Comparison of ENCODE assay signal across 10 cellular contexts in the genomic region with DNA sequence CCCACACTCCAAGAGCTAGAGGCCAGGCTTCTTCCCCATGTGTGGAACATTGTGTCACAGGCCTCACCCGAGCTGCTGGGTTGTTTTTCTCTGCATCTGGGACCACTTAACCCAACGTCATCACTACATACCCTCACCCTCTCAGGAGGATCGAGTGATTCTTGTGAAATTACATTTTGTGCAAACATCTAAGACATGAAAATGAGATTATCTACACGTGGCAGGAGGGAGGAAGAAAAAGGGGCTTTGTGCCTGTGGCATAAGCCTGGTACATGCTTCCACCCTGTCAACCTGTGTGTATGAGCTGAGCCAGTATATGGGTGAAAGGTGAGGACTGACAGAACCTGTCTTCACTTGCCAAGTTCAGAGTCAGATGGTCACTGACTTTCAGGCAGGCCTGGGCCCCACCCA. TPM values are rescaled to one million over a fixed set of nuclear protein-coding genes. Genes with fewer than 3 reads are reported as not detected.
DNase-seq lines count a peak whose midpoint lies in the region; ATAC-seq and TF ChIP-seq lines count a peak whose summit lies in the region.
"Had no signal": no experiment of that assay in that cellular context is flagged by ENCODE, and none has a peak within 500 bp of the region (broad histone marks: within the 10 kb centered on the region; RNA-seq: fewer than 3 reads in every experiment).

No MANE protein-coding gene starts in this region.

- H3K27me3 ChIP-seq in right lobe of liver (no peaks in the 10 kb centered on the region), transverse colon (no peaks in the 10 kb centered on the region)

- in situ Hi-C loops in transverse colon (cut with MboI; ENCODE audit: low pct_ligation_motif_present in 1 of 4, low pct_unique_long_range_greater_than_20kb in 1 of 4, low sequenced_read_pairs in 3 of 4) = loop anchor here in 2 of 4 donors (25.0 kb wide), 3 partner anchors 261 to 486 kb away; partner anchors contain the start of genes ECHDC2 (in 1 of the 2) and SCP2 (in 1 of the 2)

- peaks cover 0 to 47% (median 17%) of the 10 kb centered on the region in 4 donors for H3K4me1 ChIP-seq in right lobe of liver
- peaks cover 23 to 32% (median 27%) of the 10 kb centered on the region in 4 donors for H3K4me1 ChIP-seq in transverse colon

- H3K36me3 ChIP-seq in right lobe of liver = peaks cover 0 to 25% (median 8%) of the 10 kb centered on the region in 4 donors
- peaks cover 0 to 22% (median 7%) of the 10 kb centered on the region in 4 donors for H3K36me3 ChIP-seq in transverse colon

- ATAC-seq in activated T-cell treated with anti-CD3 and anti-CD28 coated beads, Interleukin-2, amount 50 U/mL, for 4 hours = no peak
- ATAC-seq in right lobe of liver (peak; percentile 51 to 62 (median 58)), GM19467 (IDR thresholded peaks at IDR 0.05; ENCODE audit: unreplicated experiment) (no peak)

- H3K4me1 Mint-ChIP-seq in activated T-cell treated with anti-CD3 and anti-CD28 coated beads, Interleukin-2, amount 50 U/mL, for 4 hours (ENCODE audit: low read depth) = peaks cover 24% of the 10 kb centered on the region
- H3K4me1 Mint-ChIP-seq in brain = peaks cover 24% of the 10 kb centered on the region

- intact Hi-C loops in right lobe of liver (cut with DNase I) (no loop called here), transverse colon (cut with DNase I; ENCODE audit: low total_unique reads) (no loop called here)

- H3K27ac ChIP-seq in right lobe of liver = peak overlapping the region; percentile 97 to 99 (median 99)
- peak overlapping the region; percentile 95 to 100 (median 98) for H3K27ac ChIP-seq in transverse colon

- H3K4me3 ChIP-seq in right lobe of liver (peak overlapping the region in 2 of 3 donors; percentile 96 to 97), transverse colon (peak overlapping the region in 1 of 4 donors; percentile 99)

- peak overlapping the region; percentile 95 for H3K4me3 Mint-ChIP-seq in activated T-cell treated with anti-CD3 and anti-CD28 coated beads, Interleukin-2, amount 50 U/mL, for 4 hours
- H3K4me3 Mint-ChIP-seq in brain = peak overlapping the region; percentile 91 to 99 (median 97)

- no peaks in the 10 kb centered on the region for H3K9me3 Mint-ChIP-seq in activated T-cell treated with anti-CD3 and anti-CD28 coated beads, Interleukin-2, amount 50 U/mL, for 4 hours
- H3K9me3 Mint-ChIP-seq in brain = peaks cover 0 to 2% (median 0%) of the 10 kb centered on the region in 5 experiments

- TF ChIP-seq EP300 in transverse colon (IDR thresholded peaks at IDR 0.05; ENCODE audit: low read depth) = no peak

- H3K27me3 Mint-ChIP-seq in activated T-cell treated with anti-CD3 and anti-CD28 coated beads, Interleukin-2, amount 50 U/mL, for 4 hours (ENCODE audit: low read depth) = no peaks in the 10 kb centered on the region
- peaks cover 6% of the 10 kb centered on the region for H3K27me3 Mint-ChIP-seq in brain

- 25% methylated on average over 4 of the region's 4 CpGs for WGBS in right lobe of liver (ENCODE audit: insufficient coverage, low coverage, low lambda C conversion rate, missing lambda C conversion rate)
- WGBS in transverse colon (ENCODE audit: low coverage in 1 of 2), 2 donors = 10 to 21% methylated on average over 2 to 4 of the region's 4 CpGs

- H3K9me3 ChIP-seq in right lobe of liver (no peaks in the 10 kb centered on the region), transverse colon (no peaks in the 10 kb centered on the region)

- peak; percentile 63 for TF ChIP-seq POLR2A in right lobe of liver (IDR thresholded peaks at IDR 0.05)
- TF ChIP-seq POLR2A in transverse colon (IDR thresholded peaks at IDR 0.05) = no peak

- no peak for TF ChIP-seq CTCF in brain (conservative IDR thresholded peaks at IDR 0.05)
- no peak for TF ChIP-seq CTCF in right lobe of liver (IDR thresholded peaks at IDR 0.05)
- no peak for TF ChIP-seq CTCF in transverse colon (IDR thresholded peaks at IDR 0.05)

- H3K36me3 Mint-ChIP-seq in activated T-cell treated with anti-CD3 and anti-CD28 coated beads, Interleukin-2, amount 50 U/mL, for 4 hours (ENCODE audit: insufficient read depth) = peaks cover 19% of the 10 kb centered on the region
- peaks cover 20% of the 10 kb centered on the region for H3K36me3 Mint-ChIP-seq in brain

- DNase-seq in activated T-cell treated with anti-CD3 and anti-CD28 coated beads, Interleukin-2, amount 50 U/mL, for 4 hours = no peak
- DNase-seq in activated T-cell treated with anti-CD3 and anti-CD28 coated beads for 4 hours (no peak), right lobe of liver (peak in 1 of 3 donors; percentile 71), transverse colon (peak; percentile 57), HuH-7.5 (ENCODE audit: low spot score) (no peak), pons (ENCODE audit: low spot score) (no peak)
- DNase-seq: SHP77 treated with DMSO at 0.1 percent for 48 hours had no signal

- H3K27ac Mint-ChIP-seq in brain = peak overlapping the region; percentile 91 to 98 (median 97)

RNA-seq across cellular contexts. Expression of gene CPT2, which starts 1.6 kb away (rescaled TPM):
- total RNA-seq in activated T-cell treated with anti-CD3 and anti-CD28 coated beads, Interleukin-2, amount 50 U/mL, for 4 hours = 10 to 100 TPM in 2 of 3 donors, 1 to 10 TPM in 1; 7.5 to 15.4 (median 15.1) TPM
- 21.5 TPM for polyA plus RNA-seq in brain (ENCODE audit: insufficient read depth, low read depth, low replicate concordance)
- total RNA-seq in right lobe of liver (100 to 1,000 TPM in 2 of 6 experiments, 10 to 100 TPM in 4; 37.6 to 108 (median 81.6) TPM), transverse colon (10 to 100 TPM; 27.3 to 84.8 (median 50.2) TPM)

RNA-seq across cellular contexts. Expression of gene CZIB, which starts 22.2 kb away (rescaled TPM):
- total RNA-seq in activated T-cell treated with anti-CD3 and anti-CD28 coated beads, Interleukin-2, amount 50 U/mL, for 4 hours = 10 to 100 TPM; 42.8 to 47.2 (median 46.2) TPM
- 79.1 TPM for polyA plus RNA-seq in brain (ENCODE audit: insufficient read depth, low read depth, low replicate concordance)
- total RNA-seq in right lobe of liver (10 to 100 TPM; 20.6 to 28.8 (median 24.2) TPM), transverse colon (10 to 100 TPM; 11.2 to 61.9 (median 39.7) TPM)

RNA-seq across cellular contexts. Expression of gene MAGOH, which starts 40.1 kb away (rescaled TPM):
- 100 to 1,000 TPM; 147 to 157 (median 157) TPM for total RNA-seq in activated T-cell treated with anti-CD3 and anti-CD28 coated beads, Interleukin-2, amount 50 U/mL, for 4 hours
- polyA plus RNA-seq in brain (ENCODE audit: insufficient read depth, low read depth, low replicate concordance) = 54.8 TPM
- total RNA-seq in right lobe of liver (10 to 100 TPM; 10.9 to 28.1 (median 19.4) TPM), transverse colon (10 to 100 TPM in 3 of 4 donors, 1 to 10 TPM in 1; 5.0 to 48.6 (median 23.5) TPM)

RNA-seq across cellular contexts. Expression of gene SLC1A7, which starts 55.8 kb away (rescaled TPM):
- total RNA-seq in activated T-cell treated with anti-CD3 and anti-CD28 coated beads, Interleukin-2, amount 50 U/mL, for 4 hours = not detected
- 0.17 TPM for polyA plus RNA-seq in brain (ENCODE audit: insufficient read depth, low read depth, low replicate concordance)
- total RNA-seq in right lobe of liver (1 to 10 TPM in 1 of 6 experiments, under 1 TPM in 5; 0.31 to 1.3 (median 0.61) TPM), transverse colon (1 to 10 TPM in 3 of 4 donors, not detected in 1; 1.1 to 1.6 (median 1.6) TPM)
- total RNA-seq: dermis microvascular lymphatic vessel endothelial cell had no signal

Comparison
In these comparisons a context has a peak if more than half of its experiments do, and no peak if none do; other contexts are left out.
1. ATAC-seq: peak in right lobe of liver (4 of 4); none in activated T-cell treated with anti-CD3 and anti-CD28 coated beads, Interleukin-2, amount 50 U/mL, for 4 hours (0 of 2) and GM19467 (single experiment).